19 cellular contexts compared by ENCODE assay signal in genomic region chr17:39175695-39176093, GRCh38. TPM values are rescaled to one million over a fixed set of nuclear protein-coding genes. Genes with fewer than 3 reads are reported as not detected.
DNase-seq lines count a peak whose midpoint lies in the region; ATAC-seq and TF ChIP-seq lines count a peak whose summit lies in the region.
"Had no signal": no experiment of that assay in that cellular context is flagged by ENCODE, and none has a peak within 500 bp of the region (broad histone marks: within the 10 kb centered on the region; RNA-seq: fewer than 3 reads in every experiment).

No MANE protein-coding gene starts in this region.

- no peaks in the 10 kb centered on the region for H3K27me3 ChIP-seq in Panc1 (ENCODE audit: control insufficient read depth, insufficient read depth, low read length)
- H3K27me3 ChIP-seq: upper lobe of right lung had no signal

- peaks cover 3% of the 10 kb centered on the region; the same call in 1 of the 2 replicates for H3K4me1 ChIP-seq in Panc1 (ENCODE audit: control insufficient read depth, insufficient read depth, low read length)
- H3K4me1 ChIP-seq: upper lobe of right lung had no signal

- no peaks in the 10 kb centered on the region for H3K9me3 ChIP-seq in Panc1 (ENCODE audit: control insufficient read depth, insufficient read depth, low read depth, low read length)
- H3K9me3 ChIP-seq: upper lobe of right lung had no signal

- no peak for DNase-seq in HFFc6
- no peak for DNase-seq in Panc1 (ENCODE audit: low read depth, low spot score)
- DNase-seq in effector memory CD8-positive, alpha-beta T cell: no peak
- no peak for DNase-seq in NCI-H1092 (lab: John Stamatoyannopoulos, UW)
- DNase-seq in activated CD8-positive, alpha-beta T cell treated with anti-CD3 and anti-CD28 coated beads for 36 hours: no peak
- DNase-seq: activated CD4-positive, alpha-beta T cell treated with anti-CD3 and anti-CD28 coated beads for 48 hours; left colon; NCI-H1694; NCI-H774; RPMI8226; stimulated activated CD4-positive, alpha-beta T cell treated with anti-CD3 and anti-CD28 coated beads, Interleukin-4, amount 100 ng/mL, for 1 hour; T1000 had no signal

- POLR2A ChIA-PET in Panc1 (lab: Charles Lee): no interaction called here
- POLR2A ChIA-PET in activated CD8-positive, alpha-beta T cell treated with anti-CD3 and anti-CD28 coated beads for 36 hours (lab: Charles Lee): interaction anchor here (1.2 to 2.5 kb wide), 4 partner anchors 10 to 191 kb away, joined by 4 to 11 read pairs (median 4); partner anchors contain the start of gene ARL5C

- H3K4me3 ChIP-seq in Panc1 (ENCODE audit: low read depth in 2 of 2, low read length in 2 of 2): no peak overlapping the region
- H3K4me3 ChIP-seq: smooth muscle cell, upper lobe of right lung had no signal

- peaks cover 27% of the 10 kb centered on the region for H3K36me3 Mint-ChIP-seq in HFFc6 (ENCODE audit: low read depth)
- peaks cover 17% of the 10 kb centered on the region for H3K36me3 Mint-ChIP-seq in dendritic cell treated with granulocyte-macrophage colony-stimulating factor and Interleukin-4, amounts not matched to agents 40 ng/mL and 50 ng/mL, for 4 days (ENCODE audit: low read depth)
- H3K36me3 Mint-ChIP-seq in effector memory CD8-positive, alpha-beta T cell (ENCODE audit: insufficient read depth): peaks cover 29% of the 10 kb centered on the region
- H3K36me3 Mint-ChIP-seq in activated CD8-positive, alpha-beta T cell treated with anti-CD3 and anti-CD28 coated beads for 36 hours (ENCODE audit: low read depth): peaks cover 12% of the 10 kb centered on the region

- TF ChIP-seq CTCF in HFFc6 (IDR thresholded peaks at IDR 0.05) (no peak), Panc1 (IDR thresholded peaks at IDR 0.05) (no peak)
- TF ChIP-seq CTCF in activated CD8-positive, alpha-beta T cell treated with anti-CD3 and anti-CD28 coated beads for 36 hours (IDR thresholded peaks at IDR 0.05): no peak

- H3K4me1 Mint-ChIP-seq in HFFc6 (ENCODE audit: low read depth): peaks cover 28% of the 10 kb centered on the region
- H3K4me1 Mint-ChIP-seq in dendritic cell treated with granulocyte-macrophage colony-stimulating factor and Interleukin-4, amounts not matched to agents 40 ng/mL and 50 ng/mL, for 4 days (ENCODE audit: low read depth): peaks cover 22% of the 10 kb centered on the region
- peaks cover 14 to 24% of the 10 kb centered on the region in 2 donors for H3K4me1 Mint-ChIP-seq in effector memory CD8-positive, alpha-beta T cell (ENCODE audit: low read depth in 2 of 2)
- H3K4me1 Mint-ChIP-seq in activated CD8-positive, alpha-beta T cell treated with anti-CD3 and anti-CD28 coated beads for 36 hours (ENCODE audit: low read depth): peaks cover 10% of the 10 kb centered on the region

- no peak overlapping the region for H3K27ac ChIP-seq in Panc1 (ENCODE audit: low read length)
- H3K27ac ChIP-seq: upper lobe of right lung had no signal

- H3K27ac Mint-ChIP-seq in HFFc6: peak overlapping the region; percentile 21; the same call in 1 of the 2 replicates
- peak overlapping the region; percentile 75 for H3K27ac Mint-ChIP-seq in dendritic cell treated with granulocyte-macrophage colony-stimulating factor and Interleukin-4, amounts not matched to agents 40 ng/mL and 50 ng/mL, for 4 days
- no peak overlapping the region for H3K27ac Mint-ChIP-seq in effector memory CD8-positive, alpha-beta T cell
- H3K27ac Mint-ChIP-seq in activated CD8-positive, alpha-beta T cell treated with anti-CD3 and anti-CD28 coated beads for 36 hours: no peak overlapping the region

- no peaks in the 10 kb centered on the region for H3K9me3 Mint-ChIP-seq in HFFc6
- H3K9me3 Mint-ChIP-seq in dendritic cell treated with granulocyte-macrophage colony-stimulating factor and Interleukin-4, amounts not matched to agents 40 ng/mL and 50 ng/mL, for 4 days: no peaks in the 10 kb centered on the region
- no peaks in the 10 kb centered on the region for H3K9me3 Mint-ChIP-seq in effector memory CD8-positive, alpha-beta T cell
- no peaks in the 10 kb centered on the region for H3K9me3 Mint-ChIP-seq in activated CD8-positive, alpha-beta T cell treated with anti-CD3 and anti-CD28 coated beads for 36 hours

- no TSS peak for BruUV-seq in Panc1 (replicated peaks; lab: Mats Ljungman, UMichigan)

- ATAC-seq in Panc1 (0 out of 2 replicates have a peak, but pooled peaks have one; percentile 26), GM21390 (IDR thresholded peaks at IDR 0.05; ENCODE audit: unreplicated experiment) (no peak)
- no peak for ATAC-seq in effector memory CD8-positive, alpha-beta T cell (replicated peaks)
- no peak for ATAC-seq in activated CD8-positive, alpha-beta T cell treated with anti-CD3 and anti-CD28 coated beads for 36 hours

- no peaks in the 10 kb centered on the region for H3K36me3 ChIP-seq in Panc1 (ENCODE audit: control insufficient read depth, insufficient read depth, low read length)

- H3K27me3 Mint-ChIP-seq in HFFc6 (ENCODE audit: insufficient read depth): peaks cover 5% of the 10 kb centered on the region; the same call in 1 of the 2 replicates
- H3K27me3 Mint-ChIP-seq in dendritic cell treated with granulocyte-macrophage colony-stimulating factor and Interleukin-4, amounts not matched to agents 40 ng/mL and 50 ng/mL, for 4 days: peaks cover 5% of the 10 kb centered on the region
- no peaks in the 10 kb centered on the region for H3K27me3 Mint-ChIP-seq in effector memory CD8-positive, alpha-beta T cell
- H3K27me3 Mint-ChIP-seq in activated CD8-positive, alpha-beta T cell treated with anti-CD3 and anti-CD28 coated beads for 36 hours: no peaks in the 10 kb centered on the region
- H3K27me3 Mint-ChIP-seq: progenitor cell of endocrine pancreas had no signal

- in situ Hi-C loops in Panc1 (cut with HindIII; ENCODE audit: low pct_unique_long_range_greater_than_20kb, low sequenced_read_pairs): no loop called here

- intact Hi-C loops in Panc1 (cut with micrococcal nuclease; ENCODE audit: unreplicated experiment): no loop called here
- intact Hi-C loops in dendritic cell treated with granulocyte-macrophage colony-stimulating factor and Interleukin-4, amounts not matched to agents 40 ng/mL and 50 ng/mL, for 4 days (cut with micrococcal nuclease): loop anchor here (1.0 kb wide), 1 partner anchor 192 kb away; no protein-coding TSS in a partner anchor
- intact Hi-C loops in activated CD8-positive, alpha-beta T cell treated with anti-CD3 and anti-CD28 coated beads for 36 hours (cut with micrococcal nuclease): no loop called here

- CTCF ChIA-PET in Panc1 (lab: Charles Lee): interaction anchor here (0.7 to 2.2 kb wide), 4 partner anchors 11 to 786 kb away, joined by 5 to 17 read pairs (median 6); no protein-coding TSS in a partner anchor
- CTCF ChIA-PET in activated CD8-positive, alpha-beta T cell treated with anti-CD3 and anti-CD28 coated beads for 36 hours (lab: Charles Lee): interaction anchor here (0.5 to 5.4 kb wide), 36 partner anchors 8 to 508 kb away, joined by 3 to 151 read pairs (median 4); partner anchors contain the start of genes ARL5C, CACNB1, PLXDC1 and RPL19

- no peak overlapping the region for H3K4me3 Mint-ChIP-seq in HFFc6
- H3K4me3 Mint-ChIP-seq in dendritic cell treated with granulocyte-macrophage colony-stimulating factor and Interleukin-4, amounts not matched to agents 40 ng/mL and 50 ng/mL, for 4 days: no peak overlapping the region
- H3K4me3 Mint-ChIP-seq in effector memory CD8-positive, alpha-beta T cell: no peak overlapping the region
- no peak overlapping the region for H3K4me3 Mint-ChIP-seq in activated CD8-positive, alpha-beta T cell treated with anti-CD3 and anti-CD28 coated beads for 36 hours

RNA-seq across cellular contexts. Expression of gene ARL5C, which starts 9.7 kb away (rescaled TPM):
- not detected for total RNA-seq in HFFc6 (2021; fragmentation: NEBNext Ultra II Directional; extraction: Animal tissue kit (Norgen Biotek cat#: 25700))
- total RNA-seq in Panc1 (2021; ENCODE audit: unreplicated experiment): not detected
- not detected for polyA plus RNA-seq in Panc1 (2012; ENCODE audit: insufficient read length)
- not detected for total RNA-seq in activated CD8-positive, alpha-beta T cell treated with anti-CD3 and anti-CD28 coated beads for 36 hours
- total RNA-seq: esophagus mucosa, progenitor cell of endocrine pancreas, smooth muscle cell, upper lobe of right lung had no signal
- polyA plus RNA-seq: neural cell, smooth muscle cell had no signal

RNA-seq across cellular contexts. Expression of gene CACNB1, which starts 21.8 kb away (rescaled TPM):
- total RNA-seq in HFFc6 (2021; fragmentation: NEBNext Ultra II Directional; extraction: Animal tissue kit (Norgen Biotek cat#: 25700)): 1 to 10 TPM; 5.1 to 7.0 (median 6.1) TPM
- total RNA-seq in Panc1 (2021; ENCODE audit: unreplicated experiment): 14.9 TPM
- 5.7 TPM for polyA plus RNA-seq in Panc1 (2012; ENCODE audit: insufficient read length)
- total RNA-seq in activated CD8-positive, alpha-beta T cell treated with anti-CD3 and anti-CD28 coated beads for 36 hours: 10 to 100 TPM; 13.1 to 14.2 TPM

RNA-seq across cellular contexts. Expression of gene PLXDC1, which starts 24.3 kb away (rescaled TPM):
- total RNA-seq in HFFc6 (2021; fragmentation: NEBNext Ultra II Directional; extraction: Animal tissue kit (Norgen Biotek cat#: 25700)): 1 to 10 TPM in 2 of 6 experiments, under 1 TPM in 4; 0.20 to 2.2 (median 0.69) TPM
- not detected for total RNA-seq in Panc1 (2021; ENCODE audit: unreplicated experiment)
- polyA plus RNA-seq in Panc1 (2012; ENCODE audit: insufficient read length): 0.57 TPM
- total RNA-seq in activated CD8-positive, alpha-beta T cell treated with anti-CD3 and anti-CD28 coated beads for 36 hours: 1 to 10 TPM; 1.7 to 2.4 TPM

RNA-seq across cellular contexts. Expression of gene RPL19, which starts 24.4 kb away (rescaled TPM):
- total RNA-seq in HFFc6 (2021; fragmentation: NEBNext Ultra II Directional; extraction: Animal tissue kit (Norgen Biotek cat#: 25700)): 1,000 to 10,000 TPM; 1,574 to 1,911 (median 1,762) TPM
- total RNA-seq in Panc1 (2021; ENCODE audit: unreplicated experiment): 971 TPM
- polyA plus RNA-seq in Panc1 (2012; ENCODE audit: insufficient read length): 994 TPM
- 1,000 to 10,000 TPM; 3,130 to 3,175 TPM for total RNA-seq in activated CD8-positive, alpha-beta T cell treated with anti-CD3 and anti-CD28 coated beads for 36 hours

RNA-seq across cellular contexts. Expression of gene STAC2, which starts 50.1 kb away (rescaled TPM):
- not detected for total RNA-seq in HFFc6 (2021; fragmentation: NEBNext Ultra II Directional; extraction: Animal tissue kit (Norgen Biotek cat#: 25700))
- 0.08 TPM for total RNA-seq in Panc1 (2021; ENCODE audit: unreplicated experiment)
- polyA plus RNA-seq in Panc1 (2012; ENCODE audit: insufficient read length): not detected
- total RNA-seq in activated CD8-positive, alpha-beta T cell treated with anti-CD3 and anti-CD28 coated beads for 36 hours: under 1 TPM; 0.47 to 0.56 TPM
- total RNA-seq: progenitor cell of endocrine pancreas had no signal
- polyA plus RNA-seq: neural cell had no signal

Comparison
In these comparisons a context has a peak if more than half of its experiments do, and no peak if none do; other contexts are left out.
1. H3K27ac Mint-ChIP-seq: peak in HFFc6 (single experiment) and dendritic cell treated with granulocyte-macrophage colony-stimulating factor and Interleukin-4, amounts not matched to agents 40 ng/mL and 50 ng/mL, for 4 days (single experiment); none in effector memory CD8-positive, alpha-beta T cell (0 of 2) and activated CD8-positive, alpha-beta T cell treated with anti-CD3 and anti-CD28 coated beads for 36 hours (single experiment).